ENCODE assay signal across 20 cellular contexts in genomic region chrX:110415440-110416167, GRCh38. TPM values are rescaled to one million over a fixed set of nuclear protein-coding genes. Genes with fewer than 3 reads are reported as not detected.
A peak's percentile ranks its signal among the peaks of the same experiment; 100 is the strongest.
DNase-seq lines count a peak whose midpoint lies in the region; ATAC-seq and TF ChIP-seq lines count a peak whose summit lies in the region.
"Had no signal": no experiment of that assay in that cellular context is flagged by ENCODE, and none has a peak within 500 bp of the region (broad histone marks: within the 10 kb centered on the region; RNA-seq: fewer than 3 reads in every experiment).

No MANE protein-coding gene starts in this region.

- peaks cover 22% of the 10 kb centered on the region for H3F3A ChIP-seq in MM.1S (ENCODE audit: insufficient read depth, low read length)

- no peak for ATAC-seq in GM21717 (IDR thresholded peaks at IDR 0.05; ENCODE audit: unreplicated experiment)
- ATAC-seq: body of pancreas had no signal

- intact Hi-C loops in colonic mucosa (cut with DNase I) = no loop called here

- H3K27me3 ChIP-seq in MM.1S (replicated peaks; ENCODE audit: insufficient read depth, low read length) = no peaks in the 10 kb centered on the region
- H3K27me3 ChIP-seq in colonic mucosa = no peaks in the 10 kb centered on the region
- H3K27me3 ChIP-seq: body of pancreas had no signal

- H3K4me2 ChIP-seq in MM.1S (ENCODE audit: low read depth, low read length) = peak overlapping the region; percentile 84

- no peaks in the 10 kb centered on the region for H3K9me3 ChIP-seq in MM.1S (replicated peaks; ENCODE audit: insufficient read depth, low read length)
- no peaks in the 10 kb centered on the region for H3K9me3 ChIP-seq in colonic mucosa
- H3K9me3 ChIP-seq: body of pancreas, psoas muscle had no signal

- H2AFZ ChIP-seq in MM.1S (ENCODE audit: low read length) = no peak overlapping the region

- H3K4me3 ChIP-seq in MM.1S (ENCODE audit: low read length) (peak overlapping the region; percentile 25; the same call in 1 of the 2 replicates), colonic mucosa (no peak overlapping the region)
- H3K4me3 ChIP-seq: body of pancreas, psoas muscle had no signal

- H3K9ac ChIP-seq in MM.1S (ENCODE audit: low read length) (no peak overlapping the region), colonic mucosa (ENCODE audit: low read depth in 2 of 2, low read length in 2 of 2) (no peak overlapping the region)

- H3K27me3 Mint-ChIP-seq in brain (no peaks in the 10 kb centered on the region), mesothelial cell of epicardium (ENCODE audit: low read depth) (no peaks in the 10 kb centered on the region)

- peaks cover 41% of the 10 kb centered on the region for H3K4me1 ChIP-seq in MM.1S (ENCODE audit: low read length)
- H3K4me1 ChIP-seq in colonic mucosa = no peaks in the 10 kb centered on the region
- H3K4me1 ChIP-seq: psoas muscle had no signal

- H4K20me1 ChIP-seq in MM.1S (ENCODE audit: insufficient read depth, low read length) = no peaks in the 10 kb centered on the region

- DNase-seq in EH (ENCODE audit: low read depth) (peak; percentile 62), MM.1S (no peak), mesothelial cell of epicardium (ENCODE audit: low spot score in 2 of 2, unreplicated experiment in 2 of 2) (no peak), colonic mucosa (no peak), CD1c-positive myeloid dendritic cell (ENCODE audit: extremely low spot score) (no peak), D341Med (ENCODE audit: low spot score) (no peak)
- DNase-seq: activated B cell treated with CpG ODN at 0.5 μM for 24 hours; activated effector memory CD4-positive, alpha-beta T cell treated with anti-CD3 and anti-CD28 coated beads, Interleukin-2, amount 50 U/mL, for 16 hours; AML-193; body of pancreas; effector CD4-positive, alpha-beta T cell; KG1; naive B cell; NCI-H1694; NCI-H510A treated with DMSO at 0.1 percent for 48 hours; psoas muscle; stimulated activated CD4-positive, alpha-beta T cell treated with anti-CD3 and anti-CD28 coated beads, Interleukin-12 subunit alpha, Interleukin-12 subunit beta, amount 100 ng/mL, for 4 hours; stimulated activated naive CD4-positive, alpha-beta T cell treated with Interleukin-2 at 50 U/mL for 16 hours had no signal

- H3K36me3 Mint-ChIP-seq in brain (no peaks in the 10 kb centered on the region), mesothelial cell of epicardium (no peaks in the 10 kb centered on the region)
- H3K36me3 Mint-ChIP-seq: naive B cell had no signal

- H3K9me2 ChIP-seq in MM.1S (replicated peaks; ENCODE audit: insufficient read depth, low read length) = no peaks in the 10 kb centered on the region

- H3K36me3 ChIP-seq in MM.1S (replicated peaks; ENCODE audit: insufficient read depth, low read length) (no peaks in the 10 kb centered on the region), colonic mucosa (no peaks in the 10 kb centered on the region)

- peaks cover 85% of the 10 kb centered on the region for H3K4me1 Mint-ChIP-seq in brain
- peaks cover 51% of the 10 kb centered on the region for H3K4me1 Mint-ChIP-seq in mesothelial cell of epicardium

- TF ChIP-seq CTCF in MM.1S (IDR thresholded peaks at IDR 0.05; ENCODE audit: low read length) (no peak), brain (conservative IDR thresholded peaks at IDR 0.05) (no peak), mesothelial cell of epicardium (IDR thresholded peaks at IDR 0.05; ENCODE audit: unreplicated experiment) (no peak), colonic mucosa (IDR thresholded peaks at IDR 0.05) (no peak)

- H3K27ac ChIP-seq in MM.1S (ENCODE audit: low read length) (peak overlapping the region; percentile 74; the same call in 1 of the 2 replicates), colonic mucosa (no peak overlapping the region)
- H3K27ac ChIP-seq: body of pancreas, psoas muscle had no signal

- H3K79me2 ChIP-seq in MM.1S (ENCODE audit: low read length) = no peaks in the 10 kb centered on the region

- H3K4me3 Mint-ChIP-seq in brain = peak overlapping the region in 1 of 5 experiments; percentile 3
- no peak overlapping the region for H3K4me3 Mint-ChIP-seq in mesothelial cell of epicardium
- H3K4me3 Mint-ChIP-seq: activated B cell treated with CpG ODN at 0.5 μM for 24 hours, naive B cell had no signal

- H3K27ac Mint-ChIP-seq in brain (peak overlapping the region in 3 of 5 experiments; percentile 39 to 83 (median 79)), mesothelial cell of epicardium (peak overlapping the region; percentile 43)
- H3K27ac Mint-ChIP-seq: activated B cell treated with CpG ODN at 0.5 μM for 24 hours, naive B cell had no signal

- no peaks in the 10 kb centered on the region for H3K9me3 Mint-ChIP-seq in brain
- no peaks in the 10 kb centered on the region for H3K9me3 Mint-ChIP-seq in mesothelial cell of epicardium
- H3K9me3 Mint-ChIP-seq: activated B cell treated with CpG ODN at 0.5 μM for 24 hours, naive B cell had no signal

RNA-seq across cellular contexts. Expression of gene RTL9, which starts 57.0 kb away (rescaled TPM):
- polyA plus RNA-seq in brain (ENCODE audit: insufficient read depth, low read depth, low replicate concordance) = 0.44 TPM
- 0.43 to 0.55 TPM (median 0.47 TPM) in 3 replicates for total RNA-seq in mesothelial cell of epicardium
- total RNA-seq in colonic mucosa = not detected
- total RNA-seq: activated B cell treated with CpG ODN at 0.5 μM for 24 hours, body of pancreas had no signal
